In genomic region chr4:174555793-174556630, GRCh38 we compare ENCODE assay signal across 20 cellular contexts.
"Had no signal": no experiment of that assay in that cellular context is flagged by ENCODE, and none has a peak within 500 bp of the region (broad histone marks: within the 10 kb centered on the region; RNA-seq: fewer than 3 reads in every experiment).

No MANE protein-coding gene starts in this region.

- H3K27ac ChIP-seq: brain microvascular endothelial cell, cardiac muscle cell had no signal

- H3K27me3 ChIP-seq: brain microvascular endothelial cell, cardiac muscle cell had no signal

- H3K36me3 ChIP-seq: brain microvascular endothelial cell, cardiac muscle cell had no signal

- FAIRE-seq: TTC549 had no signal

- H3K4me3 ChIP-seq: cardiac muscle cell had no signal

- ATAC-seq: activated T-cell treated with anti-CD3 and anti-CD28 coated beads, Interleukin-2, amount 50 U/mL, for 4 hours; T-helper 17 cell had no signal

- DNase-seq: activated CD4-positive, alpha-beta memory T cell treated with anti-CD3 and anti-CD28 coated beads for 36 hours; activated CD4-positive, alpha-beta T cell treated with anti-CD3 and anti-CD28 coated beads, Interleukin-2, amount 10 ng/mL, durations not matched to agents 7 days and 5 days; activated CD4-positive, CD25-positive, alpha-beta regulatory T cell; activated CD8-positive, alpha-beta memory T cell treated with anti-CD3 and anti-CD28 coated beads for 24 hours; activated effector memory CD4-positive, alpha-beta T cell treated with anti-CD3 and anti-CD28 coated beads, Interleukin-2, amount 50 U/mL, for 16 hours; activated naive CD4-positive, alpha-beta T cell treated with Interleukin-2 at 50 U/mL for 16 hours; activated T-cell treated with anti-CD3 and anti-CD28 coated beads, Interleukin-2, amount 50 U/mL, for 4 hours; brain microvascular endothelial cell; Karpas-422; MM.1S; NCI-H1105; NCI-H1436; NCI-H1694 treated with DMSO at 0.1 percent for 48 hours; NCI-H2029 treated with DMSO at 0.1 percent for 48 hours; NCI-H524; SIG-M5; T-helper 17 cell; T-helper 9 cell had no signal
